8 cellular contexts compared by ENCODE assay signal in the genomic region with DNA sequence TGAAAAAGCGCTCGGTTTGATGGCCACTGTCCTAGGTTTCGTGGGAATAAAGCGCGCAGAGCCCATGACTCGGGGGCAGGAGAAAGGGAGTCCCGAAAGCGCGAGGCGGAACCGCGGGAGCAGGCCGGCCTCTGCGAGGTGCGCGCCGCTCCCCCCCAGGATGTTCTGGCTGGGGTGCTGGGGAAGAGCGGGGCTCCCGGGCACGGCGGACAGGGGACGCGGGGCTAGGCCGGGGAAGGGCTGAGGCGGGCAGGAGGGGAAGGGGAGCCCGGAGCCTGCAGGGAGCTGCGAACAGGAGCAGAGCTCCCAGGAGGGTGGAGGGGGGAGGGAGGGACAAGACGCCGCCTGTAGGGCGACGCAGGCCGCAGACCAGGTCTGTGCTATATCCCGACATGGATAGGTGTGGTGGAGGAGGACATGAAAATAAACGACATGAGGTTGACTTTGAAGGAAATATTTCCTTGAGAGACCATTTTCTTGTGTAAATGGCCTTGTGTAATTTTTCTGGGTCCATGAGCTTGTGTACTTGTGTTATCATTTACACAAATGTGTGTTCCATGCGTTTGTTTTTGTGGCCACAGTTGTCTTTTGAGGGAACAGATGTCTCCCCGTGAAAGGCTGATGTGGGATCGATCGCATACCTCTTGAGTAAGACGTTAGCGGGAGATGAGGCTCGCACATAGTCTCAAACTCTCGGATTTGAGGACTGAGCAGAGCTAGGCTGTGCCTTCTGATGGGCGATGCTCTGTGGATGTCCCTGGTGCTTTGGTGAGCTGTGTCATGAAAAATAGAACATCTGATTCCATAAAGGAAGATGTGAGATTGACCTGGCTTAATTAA. TPM values are rescaled to one million over a fixed set of nuclear protein-coding genes. Genes with fewer than 3 reads are reported as not detected.
DNase-seq lines count a peak whose midpoint lies in the region; ATAC-seq and TF ChIP-seq lines count a peak whose summit lies in the region.

No MANE protein-coding gene starts in this region.

- H3K27me3 Mint-ChIP-seq in CD4-positive, CD25-positive, alpha-beta regulatory T cell: no peaks in the 10 kb centered on the region
- no peaks in the 10 kb centered on the region for H3K27me3 Mint-ChIP-seq in activated T-cell treated with anti-CD3 and anti-CD28 coated beads, Interleukin-2, amount 50 U/mL, for 4 hours (ENCODE audit: low read depth)
- H3K27me3 Mint-ChIP-seq in natural killer cell treated with Interleukin-12 subunit alpha and Interleukin-12 subunit beta and Interleukin-15 and Interleukin-18, amount 100 ng/mL, for 72 hours: no peaks in the 10 kb centered on the region

- peak overlapping the region; percentile 61 for H2AFZ ChIP-seq in fibroblast of lung (ENCODE audit: low read length)

- H3K36me3 Mint-ChIP-seq in CD4-positive, CD25-positive, alpha-beta regulatory T cell: peaks cover 10% of the 10 kb centered on the region
- peaks cover 9% of the 10 kb centered on the region for H3K36me3 Mint-ChIP-seq in activated T-cell treated with anti-CD3 and anti-CD28 coated beads, Interleukin-2, amount 50 U/mL, for 4 hours (ENCODE audit: insufficient read depth)
- H3K36me3 Mint-ChIP-seq in natural killer cell treated with Interleukin-12 subunit alpha and Interleukin-12 subunit beta and Interleukin-15 and Interleukin-18, amount 100 ng/mL, for 72 hours: peaks cover 10% of the 10 kb centered on the region

- H4K20me1 ChIP-seq in fibroblast of lung (ENCODE audit: control insufficient read depth, extremely low read depth, insufficient read depth, low read length): no peaks in the 10 kb centered on the region

- peak overlapping the region; percentile 98 for H3K27ac ChIP-seq in CD4-positive, CD25-positive, alpha-beta regulatory T cell (ENCODE audit: insufficient read depth, low read length, poor library complexity, severe bottlenecking)
- H3K27ac ChIP-seq in fibroblast of lung (ENCODE audit: insufficient read depth, low read length) (peak overlapping the region; percentile 80), tibial nerve (peak overlapping the region; percentile 88 to 95 (median 95))

- no peak for ATAC-seq in CD4-positive, CD25-positive, alpha-beta regulatory T cell (ENCODE audit: low read depth in 2 of 2)
- peak; percentile 8 to 12 for ATAC-seq in activated T-cell treated with anti-CD3 and anti-CD28 coated beads, Interleukin-2, amount 50 U/mL, for 4 hours
- peak in 1 of 2 donors; percentile 15 for ATAC-seq in natural killer cell treated with Interleukin-12 subunit alpha and Interleukin-12 subunit beta and Interleukin-15 and Interleukin-18, amount 100 ng/mL, for 72 hours
- ATAC-seq in GM18909 (IDR thresholded peaks at IDR 0.05; ENCODE audit: poor library complexity, unreplicated experiment): no peak

- DNase-seq in CD4-positive, CD25-positive, alpha-beta regulatory T cell: peak; percentile 19 to 57 (median 32)
- DNase-seq in H7 (peak; percentile 92), NCI-H748 (lab: John Stamatoyannopoulos, UW; ENCODE audit: unreplicated experiment) (peak; percentile 57), fibroblast of lung (ENCODE audit: low read depth in 2 of 2) (peak; percentile 40 to 54), tibial nerve (ENCODE audit: low spot score in 2 of 2) (no peak)
- DNase-seq in activated T-cell treated with anti-CD3 and anti-CD28 coated beads, Interleukin-2, amount 50 U/mL, for 4 hours: peak; percentile 12
- no peak for DNase-seq in natural killer cell treated with Interleukin-12 subunit alpha and Interleukin-12 subunit beta and Interleukin-15 and Interleukin-18, amount 100 ng/mL, for 72 hours (ENCODE audit: low spot score)

- TF ChIP-seq CTCF in fibroblast of lung (conservative IDR thresholded peaks at IDR 0.05 in 1 of 2, IDR thresholded peaks at IDR 0.05 in 1 of 2; ENCODE audit: low read depth in 1 of 2, low read length in 2 of 2): peak in 1 of 2 donors; percentile 45
- TF ChIP-seq CTCF in tibial nerve (IDR thresholded peaks at IDR 0.05): peak in 1 of 5 experiments; percentile 6

- H3K4me3 ChIP-seq in CD4-positive, CD25-positive, alpha-beta regulatory T cell (ENCODE audit: low read depth, low read length): peak overlapping the region; percentile 52
- H3K4me3 ChIP-seq in H7 (ENCODE audit: insufficient read depth, low read depth, low read length) (peak overlapping the region; percentile 93), fibroblast of lung (replicated peaks in 1 of 4; ENCODE audit: control extremely low read depth in 1 of 4, insufficient read depth in 1 of 4, low read depth in 3 of 4, low read length in 4 of 4) (peak overlapping the region; percentile 74 to 86 (median 78)), tibial nerve (peak overlapping the region; percentile 83 to 93 (median 88))

- TF ChIP-seq POLR2A in tibial nerve (IDR thresholded peaks at IDR 0.05): no peak

- H3K4me3 Mint-ChIP-seq in CD4-positive, CD25-positive, alpha-beta regulatory T cell: peak overlapping the region; percentile 82 to 96 (median 89)
- H3K4me3 Mint-ChIP-seq in activated T-cell treated with anti-CD3 and anti-CD28 coated beads, Interleukin-2, amount 50 U/mL, for 4 hours: peak overlapping the region; percentile 84
- peak overlapping the region; percentile 86 for H3K4me3 Mint-ChIP-seq in natural killer cell treated with Interleukin-12 subunit alpha and Interleukin-12 subunit beta and Interleukin-15 and Interleukin-18, amount 100 ng/mL, for 72 hours

- H3K79me2 ChIP-seq in fibroblast of lung (ENCODE audit: control insufficient read depth, insufficient read depth, low read length): peaks cover 70% of the 10 kb centered on the region

- peaks cover 5 to 51% (median 28%) of the 10 kb centered on the region in 4 donors for H3K4me1 Mint-ChIP-seq in CD4-positive, CD25-positive, alpha-beta regulatory T cell
- H3K4me1 Mint-ChIP-seq in activated T-cell treated with anti-CD3 and anti-CD28 coated beads, Interleukin-2, amount 50 U/mL, for 4 hours (ENCODE audit: low read depth): peaks cover 35% of the 10 kb centered on the region
- H3K4me1 Mint-ChIP-seq in natural killer cell treated with Interleukin-12 subunit alpha and Interleukin-12 subunit beta and Interleukin-15 and Interleukin-18, amount 100 ng/mL, for 72 hours (ENCODE audit: low read depth in 2 of 2): peaks cover 20 to 24% of the 10 kb centered on the region in 2 donors

- H3K36me3 ChIP-seq in CD4-positive, CD25-positive, alpha-beta regulatory T cell (ENCODE audit: control insufficient read depth, insufficient read depth, low read length): peaks cover 17% of the 10 kb centered on the region
- H3K36me3 ChIP-seq in H7 (replicated peaks; ENCODE audit: control insufficient read depth, insufficient read depth, low read length): peaks cover 4% of the 10 kb centered on the region
- H3K36me3 ChIP-seq in fibroblast of lung (ENCODE audit: control insufficient read depth, insufficient read depth, low read length): peaks cover 4% of the 10 kb centered on the region
- peaks cover 0 to 30% (median 3%) of the 10 kb centered on the region in 3 donors for H3K36me3 ChIP-seq in tibial nerve

- H3K27me3 ChIP-seq in CD4-positive, CD25-positive, alpha-beta regulatory T cell (ENCODE audit: control insufficient read depth, insufficient read depth, low read length): no peaks in the 10 kb centered on the region
- H3K27me3 ChIP-seq in H7 (ENCODE audit: control insufficient read depth, insufficient read depth, low read length): no peaks in the 10 kb centered on the region
- H3K27me3 ChIP-seq in fibroblast of lung (ENCODE audit: control insufficient read depth, insufficient read depth, low read length): no peaks in the 10 kb centered on the region
- H3K27me3 ChIP-seq in tibial nerve: no peaks in the 10 kb centered on the region

- no peak for TF ChIP-seq EP300 in tibial nerve (IDR thresholded peaks at IDR 0.05)

- H3K9me3 ChIP-seq in CD4-positive, CD25-positive, alpha-beta regulatory T cell (ENCODE audit: control insufficient read depth in 2 of 2, low read length in 2 of 2): no peaks in the 10 kb centered on the region
- H3K9me3 ChIP-seq in fibroblast of lung (ENCODE audit: control insufficient read depth, insufficient read depth, low read depth, low read length): no peaks in the 10 kb centered on the region
- no peaks in the 10 kb centered on the region for H3K9me3 ChIP-seq in tibial nerve

- peaks cover 32% of the 10 kb centered on the region for H3K4me1 ChIP-seq in CD4-positive, CD25-positive, alpha-beta regulatory T cell (ENCODE audit: control insufficient read depth, insufficient read depth, low read length, poor library complexity, severe bottlenecking)
- H3K4me1 ChIP-seq in fibroblast of lung (ENCODE audit: control insufficient read depth, extremely low read depth, insufficient read depth, low read length) (peaks cover 17% of the 10 kb centered on the region), tibial nerve (peaks cover 0 to 29% (median 9%) of the 10 kb centered on the region in 4 donors)

- 11 to 12% methylated on average over 35 to 42 of the region's 43 CpGs for WGBS in tibial nerve, 2 donors

- peak overlapping the region; percentile 47 to 95 (median 76) for H3K27ac Mint-ChIP-seq in CD4-positive, CD25-positive, alpha-beta regulatory T cell
- H3K27ac Mint-ChIP-seq in natural killer cell treated with Interleukin-12 subunit alpha and Interleukin-12 subunit beta and Interleukin-15 and Interleukin-18, amount 100 ng/mL, for 72 hours: peak overlapping the region; percentile 26 to 61

- no peaks in the 10 kb centered on the region for H3K9me3 Mint-ChIP-seq in CD4-positive, CD25-positive, alpha-beta regulatory T cell
- H3K9me3 Mint-ChIP-seq in activated T-cell treated with anti-CD3 and anti-CD28 coated beads, Interleukin-2, amount 50 U/mL, for 4 hours: no peaks in the 10 kb centered on the region
- H3K9me3 Mint-ChIP-seq in natural killer cell treated with Interleukin-12 subunit alpha and Interleukin-12 subunit beta and Interleukin-15 and Interleukin-18, amount 100 ng/mL, for 72 hours: no peaks in the 10 kb centered on the region

- peak overlapping the region; percentile 69 for H3K9ac ChIP-seq in fibroblast of lung (ENCODE audit: insufficient read depth, low read length)

- H3K4me2 ChIP-seq in fibroblast of lung (ENCODE audit: extremely low read depth, insufficient read depth, low read length): peak overlapping the region; percentile 79

RNA-seq across cellular contexts. Expression of a gene that starts 1.3 kb away (rescaled TPM):
- total RNA-seq in CD4-positive, CD25-positive, alpha-beta regulatory T cell: 64.5 TPM
- 10 to 100 TPM in 2 of 4 donors, 1 to 10 TPM in 2; 5.3 to 13.7 (median 9.5) TPM for polyA plus RNA-seq in CD4-positive, CD25-positive, alpha-beta regulatory T cell
- total RNA-seq in H7 (2014; rRNA removed; shearing (Covaris generic)): 20.7 and 37.7 TPM in 2 replicates
- 10 to 100 TPM; 29.4 to 33.1 (median 31.0) TPM for total RNA-seq in activated T-cell treated with anti-CD3 and anti-CD28 coated beads, Interleukin-2, amount 50 U/mL, for 4 hours
- total RNA-seq in fibroblast of lung: 15.7 and 26.1 TPM in 2 replicates
- polyA plus RNA-seq in fibroblast of lung: 7.4 and 11.1 TPM in 2 replicates
- polyA plus RNA-seq in fibroblast of lung (2012): 9.9 and 12.6 TPM in 2 replicates
- polyA minus RNA-seq in fibroblast of lung (ENCODE audit: low replicate concordance): 33.4 and 56.0 TPM in 2 replicates
- total RNA-seq in natural killer cell treated with Interleukin-12 subunit alpha and Interleukin-12 subunit beta and Interleukin-15 and Interleukin-18, amount 100 ng/mL, for 72 hours: 100 to 1,000 TPM in 1 of 2 donors, 10 to 100 TPM in 1; 58.1 to 120 TPM
- 10 to 100 TPM; 42.8 to 58.6 (median 45.9) TPM for total RNA-seq in tibial nerve

RNA-seq across cellular contexts. Expression of a gene that starts 1.6 kb away (rescaled TPM):
- 5.2 TPM for total RNA-seq in CD4-positive, CD25-positive, alpha-beta regulatory T cell
- under 1 TPM; 0.64 to 0.96 (median 0.83) TPM for polyA plus RNA-seq in CD4-positive, CD25-positive, alpha-beta regulatory T cell
- total RNA-seq in H7 (2014; rRNA removed; shearing (Covaris generic)): 16.8 and 26.4 TPM in 2 replicates
- 1 to 10 TPM; 3.6 to 3.9 (median 3.7) TPM for total RNA-seq in activated T-cell treated with anti-CD3 and anti-CD28 coated beads, Interleukin-2, amount 50 U/mL, for 4 hours
- total RNA-seq in fibroblast of lung (1.3 and 2.5 TPM in 2 replicates), tibial nerve (10 to 100 TPM in 1 of 4 donors, 1 to 10 TPM in 3; 2.2 to 11.1 (median 3.0) TPM)
- polyA plus RNA-seq in fibroblast of lung: 1.4 and 2.3 TPM in 2 replicates
- polyA plus RNA-seq in fibroblast of lung (2012): 0.73 and 2.5 TPM in 2 replicates
- polyA minus RNA-seq in fibroblast of lung (ENCODE audit: low replicate concordance): 3.1 and 4.3 TPM in 2 replicates
- total RNA-seq in natural killer cell treated with Interleukin-12 subunit alpha and Interleukin-12 subunit beta and Interleukin-15 and Interleukin-18, amount 100 ng/mL, for 72 hours: 10 to 100 TPM; 12.3 to 49.3 TPM

RNA-seq across cellular contexts. Expression of a gene that starts 39.2 kb away (rescaled TPM):
- total RNA-seq in CD4-positive, CD25-positive, alpha-beta regulatory T cell: 10.9 TPM
- 10 to 100 TPM; 13.6 to 18.3 (median 15.4) TPM for polyA plus RNA-seq in CD4-positive, CD25-positive, alpha-beta regulatory T cell
- 28.0 and 35.0 TPM in 2 replicates for total RNA-seq in H7 (2014; rRNA removed; shearing (Covaris generic))
- total RNA-seq in activated T-cell treated with anti-CD3 and anti-CD28 coated beads, Interleukin-2, amount 50 U/mL, for 4 hours: 10 to 100 TPM; 20.5 to 21.8 (median 20.9) TPM
- total RNA-seq in fibroblast of lung (15.9 and 23.6 TPM in 2 replicates), tibial nerve (10 to 100 TPM in 3 of 4 donors, 1 to 10 TPM in 1; 6.7 to 20.1 (median 15.5) TPM)
- 18.6 and 22.5 TPM in 2 replicates for polyA plus RNA-seq in fibroblast of lung
- polyA plus RNA-seq in fibroblast of lung (2012): 16.1 and 16.9 TPM in 2 replicates
- 9.3 TPM in 1 of 2 replicates, not detected in the other for polyA minus RNA-seq in fibroblast of lung (ENCODE audit: low replicate concordance)
- total RNA-seq in natural killer cell treated with Interleukin-12 subunit alpha and Interleukin-12 subunit beta and Interleukin-15 and Interleukin-18, amount 100 ng/mL, for 72 hours: 10 to 100 TPM in 1 of 2 donors, 1 to 10 TPM in 1; 8.1 to 10.9 TPM

RNA-seq across cellular contexts. Expression of a gene that starts 39.9 kb away (rescaled TPM):
- 139 TPM for total RNA-seq in CD4-positive, CD25-positive, alpha-beta regulatory T cell
- polyA plus RNA-seq in CD4-positive, CD25-positive, alpha-beta regulatory T cell: 10 to 100 TPM; 30.7 to 47.2 (median 44.8) TPM
- total RNA-seq in H7 (2014; rRNA removed; shearing (Covaris generic)): 84.8 and 112 TPM in 2 replicates
- 100 to 1,000 TPM; 134 to 144 (median 140) TPM for total RNA-seq in activated T-cell treated with anti-CD3 and anti-CD28 coated beads, Interleukin-2, amount 50 U/mL, for 4 hours
- 64.6 and 71.9 TPM in 2 replicates for total RNA-seq in fibroblast of lung
- 40.4 and 52.4 TPM in 2 replicates for polyA plus RNA-seq in fibroblast of lung
- 42.3 and 46.0 TPM in 2 replicates for polyA plus RNA-seq in fibroblast of lung (2012)
- 60.8 and 91.0 TPM in 2 replicates for polyA minus RNA-seq in fibroblast of lung (ENCODE audit: low replicate concordance)
- 100 to 1,000 TPM; 161 to 193 TPM for total RNA-seq in natural killer cell treated with Interleukin-12 subunit alpha and Interleukin-12 subunit beta and Interleukin-15 and Interleukin-18, amount 100 ng/mL, for 72 hours
- total RNA-seq in tibial nerve: 100 to 1,000 TPM; 112 to 180 (median 146) TPM

Comparison
In these comparisons a context has a peak if more than half of its experiments do, and no peak if none do; other contexts are left out.
1. ATAC-seq: peak in activated T-cell treated with anti-CD3 and anti-CD28 coated beads, Interleukin-2, amount 50 U/mL, for 4 hours (2 of 2); none in CD4-positive, CD25-positive, alpha-beta regulatory T cell (0 of 2) and GM18909 (single experiment).
2. DNase-seq: peak in CD4-positive, CD25-positive, alpha-beta regulatory T cell (3 of 3), H7 (single experiment), NCI-H748 (single experiment), activated T-cell treated with anti-CD3 and anti-CD28 coated beads, Interleukin-2, amount 50 U/mL, for 4 hours (single experiment) and fibroblast of lung (2 of 2); none in natural killer cell treated with Interleukin-12 subunit alpha and Interleukin-12 subunit beta and Interleukin-15 and Interleukin-18, amount 100 ng/mL, for 72 hours (single experiment) and tibial nerve (0 of 2).
3. Peak in every context shown above with its lines, with median percentiles within 50 percentile points of each other: H3K27ac ChIP-seq, H3K4me3 ChIP-seq and H3K4me3 Mint-ChIP-seq.